In the genomic region with DNA sequence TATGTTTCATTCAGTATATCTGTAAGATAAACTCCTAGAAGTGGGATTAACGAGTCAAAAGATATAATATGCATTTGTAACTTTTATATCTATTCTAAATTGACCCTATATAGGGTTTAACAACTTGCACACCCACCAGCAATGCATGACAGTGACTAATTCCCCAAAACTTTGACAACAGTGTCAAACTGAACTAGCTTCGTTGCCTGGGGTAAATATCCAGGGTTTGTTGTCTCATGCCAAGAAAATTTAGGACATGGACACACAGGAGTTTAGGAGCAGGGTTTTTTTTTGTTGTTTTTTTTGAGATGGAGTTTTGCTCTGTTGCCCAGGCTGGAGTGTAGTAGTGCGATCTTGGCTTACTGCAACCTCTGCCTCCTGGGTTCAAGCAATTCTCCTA, we compare ENCODE assay signal across 16 cellular contexts. TPM values are rescaled to one million over a fixed set of nuclear protein-coding genes. Genes with fewer than 3 reads are reported as not detected.
DNase-seq lines count a peak whose midpoint lies in the region; ATAC-seq and TF ChIP-seq lines count a peak whose summit lies in the region.
"Had no signal": no experiment of that assay in that cellular context is flagged by ENCODE, and none has a peak within 500 bp of the region (broad histone marks: within the 10 kb centered on the region; RNA-seq: fewer than 3 reads in every experiment).

No MANE protein-coding gene starts in this region.

- H3K9me3 ChIP-seq in breast epithelium = no peaks in the 10 kb centered on the region
- H3K9me3 ChIP-seq in T-helper 17 cell (ENCODE audit: control insufficient read depth, low read length, poor library complexity, severe bottlenecking) = no peaks in the 10 kb centered on the region
- H3K9me3 ChIP-seq: SJCRH30, transverse colon had no signal

- H3K27ac ChIP-seq in breast epithelium = no peak overlapping the region
- peak overlapping the region; percentile 78 for H3K27ac ChIP-seq in epithelial cell of prostate
- H3K27ac ChIP-seq: SJCRH30 had no signal

- BruUV-seq in MCF 10A (replicated peaks; lab: Mats Ljungman, UMichigan) = no TSS peak

- H3K27ac Mint-ChIP-seq in MCF 10A (ENCODE audit: low read depth, unreplicated experiment) (no peak overlapping the region), T-helper 17 cell (peak overlapping the region; percentile 51)
- H3K27ac Mint-ChIP-seq in stimulated activated effector memory CD8-positive, alpha-beta T cell treated with anti-CD3 and anti-CD28 coated beads, Interleukin-12 subunit alpha, Interleukin-12 subunit beta, amount 100 ng/mL, for 72 hours = no peak overlapping the region

- peaks cover 18% of the 10 kb centered on the region for H3K4me1 Mint-ChIP-seq in MCF 10A (ENCODE audit: insufficient read depth, unreplicated experiment)
- peaks cover 20% of the 10 kb centered on the region for H3K4me1 Mint-ChIP-seq in T-helper 17 cell
- peaks cover 22% of the 10 kb centered on the region for H3K4me1 Mint-ChIP-seq in stimulated activated effector memory CD8-positive, alpha-beta T cell treated with anti-CD3 and anti-CD28 coated beads, Interleukin-12 subunit alpha, Interleukin-12 subunit beta, amount 100 ng/mL, for 72 hours

- H3K4me3 ChIP-seq in breast epithelium = no peak overlapping the region
- H3K4me3 ChIP-seq: SJCRH30 had no signal

- CTCF ChIA-PET in MCF 10A (lab: Yijun Ruan, JAX) = interaction anchor here (0.6 to 2.4 kb wide), 4 partner anchors 11 to 181 kb away, joined by 3 to 10 read pairs (median 4); no protein-coding TSS in a partner anchor

- POLR2A ChIA-PET in MCF 10A (lab: Yijun Ruan, JAX) = interaction anchor here (0.7 kb wide), 1 partner anchor 585 kb away, joined by 4 read pairs; no protein-coding TSS in a partner anchor

- no peaks in the 10 kb centered on the region for H3K9me3 Mint-ChIP-seq in MCF 10A (ENCODE audit: unreplicated experiment)
- no peaks in the 10 kb centered on the region for H3K9me3 Mint-ChIP-seq in stimulated activated effector memory CD8-positive, alpha-beta T cell treated with anti-CD3 and anti-CD28 coated beads, Interleukin-12 subunit alpha, Interleukin-12 subunit beta, amount 100 ng/mL, for 72 hours

- TF ChIP-seq POLR2A in breast epithelium (IDR thresholded peaks at IDR 0.05) = no peak

- intact Hi-C loops in MCF 10A (cut with micrococcal nuclease) = loop anchor here (2.0 kb wide), 1 partner anchor 17 kb away; no protein-coding TSS in a partner anchor
- intact Hi-C loops in breast epithelium (cut with DNase I; ENCODE audit: low total_unique reads) = no loop called here

- no peaks in the 10 kb centered on the region for H3K27me3 ChIP-seq in breast epithelium
- H3K27me3 ChIP-seq: dorsolateral prefrontal cortex, SJCRH30, transverse colon had no signal

- peak overlapping the region; percentile 87 for H3K4me3 Mint-ChIP-seq in MCF 10A (ENCODE audit: unreplicated experiment)
- no peak overlapping the region for H3K4me3 Mint-ChIP-seq in T-helper 17 cell
- H3K4me3 Mint-ChIP-seq in stimulated activated effector memory CD8-positive, alpha-beta T cell treated with anti-CD3 and anti-CD28 coated beads, Interleukin-12 subunit alpha, Interleukin-12 subunit beta, amount 100 ng/mL, for 72 hours = peak overlapping the region; percentile 98

- no peak for TF ChIP-seq CTCF in MCF 10A (IDR thresholded peaks at IDR 0.05; ENCODE audit: unreplicated experiment)
- no peak for TF ChIP-seq CTCF in breast epithelium (IDR thresholded peaks at IDR 0.05)

- H3K36me3 ChIP-seq in breast epithelium = peaks cover 5% of the 10 kb centered on the region

- H3K27me3 Mint-ChIP-seq in MCF 10A (ENCODE audit: insufficient read depth, unreplicated experiment) = no peaks in the 10 kb centered on the region
- no peaks in the 10 kb centered on the region for H3K27me3 Mint-ChIP-seq in T-helper 17 cell
- H3K27me3 Mint-ChIP-seq: progenitor cell of endocrine pancreas had no signal

- no peak for ATAC-seq in T-helper 17 cell
- no peak for ATAC-seq in stimulated activated effector memory CD8-positive, alpha-beta T cell treated with anti-CD3 and anti-CD28 coated beads, Interleukin-12 subunit alpha, Interleukin-12 subunit beta, amount 100 ng/mL, for 72 hours

- peaks cover 0 to 6% of the 10 kb centered on the region in 2 donors for H3K4me1 ChIP-seq in breast epithelium
- H3K4me1 ChIP-seq: SJCRH30 had no signal

- H3K36me3 Mint-ChIP-seq in MCF 10A (ENCODE audit: insufficient read depth, unreplicated experiment) (peaks cover 32% of the 10 kb centered on the region), T-helper 17 cell (ENCODE audit: low read depth) (peaks cover 4% of the 10 kb centered on the region)
- H3K36me3 Mint-ChIP-seq in stimulated activated effector memory CD8-positive, alpha-beta T cell treated with anti-CD3 and anti-CD28 coated beads, Interleukin-12 subunit alpha, Interleukin-12 subunit beta, amount 100 ng/mL, for 72 hours = peaks cover 49% of the 10 kb centered on the region

- DNase-seq in MCF 10A (ENCODE audit: unreplicated experiment) (no peak), breast epithelium (ENCODE audit: low spot score in 2 of 2) (no peak), T-helper 17 cell (no peak), epithelial cell of prostate (ENCODE audit: low read depth, low spot score) (no peak), iPS-NIHi11 (ENCODE audit: low spot score) (no peak), NK-92 (lab: John Stamatoyannopoulos, UW; ENCODE audit: unreplicated experiment) (no peak), retina (no peak)
- DNase-seq in stimulated activated effector memory CD8-positive, alpha-beta T cell treated with anti-CD3 and anti-CD28 coated beads, Interleukin-12 subunit alpha, Interleukin-12 subunit beta, amount 100 ng/mL, for 72 hours (ENCODE audit: low spot score in 2 of 2) = no peak
- DNase-seq: activated CD4-positive, CD25-positive, alpha-beta regulatory T cell; dorsolateral prefrontal cortex; mesenchymal stem cell; NCI-H187 treated with DMSO at 0.1 percent for 48 hours; NCI-H774; SJCRH30; transverse colon had no signal

RNA-seq across cellular contexts. Expression of a gene that starts 5.1 kb away (rescaled TPM):
- 280 and 286 TPM in 2 replicates for total RNA-seq in MCF 10A (2022)
- 100 to 1,000 TPM in 2 of 3 donors, 10 to 100 TPM in 1; 97.9 to 145 (median 127) TPM for total RNA-seq in breast epithelium
- 100 to 1,000 TPM; 120 to 148 TPM for total RNA-seq in T-helper 17 cell

RNA-seq across cellular contexts. Expression of a gene that starts 15.7 kb away (rescaled TPM):
- total RNA-seq in MCF 10A (2022) (not detected in 2 replicates), breast epithelium (10 to 100 TPM in 1 of 3 donors, 1 to 10 TPM in 2; 1.3 to 12.1 (median 4.3) TPM), T-helper 17 cell (10 to 100 TPM; 53.8 to 60.9 TPM)
- total RNA-seq: SJCRH30 had no signal

Comparison
In these comparisons a context has a peak if more than half of its experiments do, and no peak if none do; other contexts are left out.
1. RNA of a gene that starts 15.7 kb away (total RNA-seq): 53.8 to 60.9 TPM in T-helper 17 cell; 1.3 to 12.1 TPM in breast epithelium and not detected in MCF 10A; every median in the first group is over 4 times any median in the second.